21 cellular contexts compared by ENCODE assay signal in the genomic region with DNA sequence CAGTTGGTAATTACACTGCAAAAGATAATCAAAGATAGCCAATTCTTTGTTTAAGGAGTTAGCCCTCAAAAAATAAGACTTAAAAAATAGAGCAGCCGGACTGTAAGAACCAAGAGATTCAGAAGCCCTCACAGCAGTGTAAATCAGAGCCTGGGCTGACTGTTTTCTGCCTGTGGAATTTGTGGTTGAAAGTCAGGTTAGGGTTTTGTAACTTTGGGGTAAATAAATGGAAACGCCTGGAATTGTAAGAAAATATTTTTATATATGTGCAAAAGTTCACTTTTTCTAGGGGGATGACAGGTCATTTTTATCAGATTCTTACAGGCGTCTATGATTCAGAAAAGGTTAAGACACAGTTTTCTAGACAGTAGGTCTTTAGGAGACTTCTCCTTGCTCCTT.
"Had no signal": no experiment of that assay in that cellular context is flagged by ENCODE, and none has a peak within 500 bp of the region (broad histone marks: within the 10 kb centered on the region; RNA-seq: fewer than 3 reads in every experiment).

No MANE protein-coding gene starts in this region.

- H3K4me1 ChIP-seq: right lobe of liver had no signal

- H3K4me3 Mint-ChIP-seq: activated CD8-positive, alpha-beta memory T cell treated with anti-CD3 and anti-CD28 coated beads, Interleukin-2, amount 10 ng/mL, durations not matched to agents 7 days and 5 days; activated naive CD8-positive, alpha-beta T cell; activated T-cell treated with anti-CD3 and anti-CD28 coated beads, Interleukin-2, amount 50 U/mL, for 24 hours; naive B cell; stimulated activated memory B cell treated with anti-CD40 and anti-IgM and Interleukin-4, amounts not matched to agents 10 μg/mL and 1 μg/mL and 100 μg/mL, for 72 hours; type B pancreatic cell had no signal

- DNase-seq: activated CD4-positive, alpha-beta T cell treated with anti-CD3 and anti-CD28 coated beads for 1 hour; activated CD4-positive, alpha-beta T cell treated with anti-CD3 and anti-CD28 coated beads, Interleukin-2, amount 50 U/mL, for 48 hours; activated CD8-positive, alpha-beta memory T cell treated with anti-CD3 and anti-CD28 coated beads, Interleukin-2, amount 10 ng/mL, durations not matched to agents 7 days and 5 days; activated effector memory CD4-positive, alpha-beta T cell treated with anti-CD3 and anti-CD28 coated beads, Interleukin-2, amount 50 U/mL, for 16 hours; activated T-cell treated with anti-CD3 and anti-CD28 coated beads, Interleukin-2, amount 50 U/mL, for 24 hours; aorta; kidney glomerular epithelial cell; lower lobe of right lung; midbrain; naive B cell; nucleus accumbens; right lobe of liver; spleen; stimulated activated CD4-positive, alpha-beta T cell treated with anti-CD3 and anti-CD28 coated beads, Interleukin-1b, Interleukin-23, amount 100 ng/mL, for 48 hours; substantia nigra; T-helper 9 cell had no signal

- ATAC-seq: activated CD8-positive, alpha-beta memory T cell treated with anti-CD3 and anti-CD28 coated beads, Interleukin-2, amount 10 ng/mL, durations not matched to agents 7 days and 5 days; gastroesophageal sphincter; lower lobe of right lung; right lobe of liver; stimulated activated memory B cell treated with anti-CD40 and anti-IgM and Interleukin-4, amounts not matched to agents 10 μg/mL and 1 μg/mL and 100 μg/mL, for 72 hours had no signal

- H3K27me3 ChIP-seq: gastroesophageal sphincter, right lobe of liver, spleen had no signal

- H3K27ac ChIP-seq: gastroesophageal sphincter, lower lobe of right lung, right lobe of liver, spleen had no signal

- H3K27ac Mint-ChIP-seq: activated CD8-positive, alpha-beta memory T cell treated with anti-CD3 and anti-CD28 coated beads, Interleukin-2, amount 10 ng/mL, durations not matched to agents 7 days and 5 days; activated naive CD8-positive, alpha-beta T cell; activated T-cell treated with anti-CD3 and anti-CD28 coated beads, Interleukin-2, amount 50 U/mL, for 24 hours; progenitor cell of endocrine pancreas; stimulated activated memory B cell treated with anti-CD40 and anti-IgM and Interleukin-4, amounts not matched to agents 10 μg/mL and 1 μg/mL and 100 μg/mL, for 72 hours; type B pancreatic cell had no signal

- H3K9me3 Mint-ChIP-seq: activated T-cell treated with anti-CD3 and anti-CD28 coated beads, Interleukin-2, amount 50 U/mL, for 24 hours; naive B cell; stimulated activated memory B cell treated with anti-CD40 and anti-IgM and Interleukin-4, amounts not matched to agents 10 μg/mL and 1 μg/mL and 100 μg/mL, for 72 hours; type B pancreatic cell had no signal

- H3K9me3 ChIP-seq: gastroesophageal sphincter, lower lobe of right lung, right lobe of liver, spleen had no signal

- H3K4me3 ChIP-seq: gastroesophageal sphincter, lower lobe of right lung, right lobe of liver, spleen had no signal

- H3K27me3 Mint-ChIP-seq: activated CD8-positive, alpha-beta memory T cell treated with anti-CD3 and anti-CD28 coated beads, Interleukin-2, amount 10 ng/mL, durations not matched to agents 7 days and 5 days; activated naive CD8-positive, alpha-beta T cell; activated T-cell treated with anti-CD3 and anti-CD28 coated beads, Interleukin-2, amount 50 U/mL, for 24 hours; naive B cell; progenitor cell of endocrine pancreas; stimulated activated memory B cell treated with anti-CD40 and anti-IgM and Interleukin-4, amounts not matched to agents 10 μg/mL and 1 μg/mL and 100 μg/mL, for 72 hours; type B pancreatic cell had no signal
